ENCODE assay signal across 8 cellular contexts in the genomic region with DNA sequence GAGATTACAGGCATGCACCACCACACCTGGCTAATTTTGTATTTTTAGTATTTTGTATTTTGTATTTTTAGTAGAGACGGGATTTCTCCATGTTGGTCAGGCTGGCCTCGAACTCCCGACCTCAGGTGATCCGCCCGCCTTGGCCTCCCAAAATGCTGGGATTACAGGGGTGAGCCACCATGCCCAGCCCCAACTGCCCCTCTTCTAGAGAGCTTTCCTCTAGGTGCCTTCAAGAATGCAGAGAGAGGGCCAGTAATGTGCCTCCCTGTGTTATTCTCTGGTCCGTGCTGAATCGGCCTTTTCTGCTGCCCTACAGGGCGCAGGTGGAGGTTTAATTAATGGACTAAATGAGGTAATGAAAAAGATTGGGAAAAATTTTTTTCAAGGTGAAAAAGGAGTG. TPM values are rescaled to one million over a fixed set of nuclear protein-coding genes. Genes with fewer than 3 reads are reported as not detected.
"Had no signal": no experiment of that assay in that cellular context is flagged by ENCODE, and none has a peak within 500 bp of the region (broad histone marks: within the 10 kb centered on the region; RNA-seq: fewer than 3 reads in every experiment).

No MANE protein-coding gene starts in this region.

RNA-seq across cellular contexts. Expression of gene EXOC3L4, which starts 25.0 kb away (rescaled TPM):
- total RNA-seq: activated CD4-positive, alpha-beta memory T cell treated with anti-CD3 and anti-CD28 coated beads, Interleukin-2, amount 10 ng/mL, durations not matched to agents 7 days and 5 days; activated CD4-positive, alpha-beta T cell treated with anti-CD3 and anti-CD28 coated beads for 36 hours; activated CD8-positive, alpha-beta memory T cell treated with anti-CD3 and anti-CD28 coated beads for 36 hours; activated naive CD4-positive, alpha-beta T cell treated with anti-CD3 and anti-CD28 coated beads for 36 hours; activated T-helper 17 cell treated with anti-CD3 and anti-CD28 coated beads, Interleukin-2, amount 50 U/mL, for 72 hours; astrocyte; T-helper 1 cell treated with Interleukin-12 subunit alpha and Interleukin-12 subunit beta and Interleukin-4 antibody, amounts not matched to agents 30 ng/mL and 1 ng/mL, for 36 hours had no signal

RNA-seq across cellular contexts. Expression of gene LBHD2, which starts 35.5 kb away (rescaled TPM):
- total RNA-seq: activated CD4-positive, alpha-beta memory T cell treated with anti-CD3 and anti-CD28 coated beads, Interleukin-2, amount 10 ng/mL, durations not matched to agents 7 days and 5 days; activated CD4-positive, alpha-beta T cell treated with anti-CD3 and anti-CD28 coated beads for 36 hours; activated CD8-positive, alpha-beta memory T cell treated with anti-CD3 and anti-CD28 coated beads for 36 hours; activated naive CD4-positive, alpha-beta T cell treated with anti-CD3 and anti-CD28 coated beads for 36 hours; activated T-helper 17 cell treated with anti-CD3 and anti-CD28 coated beads, Interleukin-2, amount 50 U/mL, for 72 hours; astrocyte; Peyer's patch; T-helper 1 cell treated with Interleukin-12 subunit alpha and Interleukin-12 subunit beta and Interleukin-4 antibody, amounts not matched to agents 30 ng/mL and 1 ng/mL, for 36 hours had no signal
